9 cellular contexts compared by ENCODE assay signal in genomic region chr3:120092444-120092843, GRCh38.
A peak's percentile ranks its signal among the peaks of the same experiment; 100 is the strongest.
DNase-seq lines count a peak whose midpoint lies in the region; ATAC-seq, FAIRE-seq and TF ChIP-seq lines count a peak whose summit lies in the region.
"Had no signal": no experiment of that assay in that cellular context is flagged by ENCODE, and none has a peak within 500 bp of the region (broad histone marks: within the 10 kb centered on the region; RNA-seq: fewer than 3 reads in every experiment).

No MANE protein-coding gene starts in this region.

- TF ChIP-seq CTCF in D721Med (IDR thresholded peaks at IDR 0.05; ENCODE audit: insufficient read depth, missing control alignments) = no peak

- H3K27ac ChIP-seq in SK-N-MC = no peak overlapping the region

- no peaks in the 10 kb centered on the region for H3K36me3 ChIP-seq in SK-N-MC (ENCODE audit: insufficient read depth, low read length)

- H3K9ac ChIP-seq in SK-N-MC (ENCODE audit: insufficient read length) = peak overlapping the region; percentile 94

- H3K9me3 ChIP-seq in SK-N-MC (ENCODE audit: low read depth, low read length) (no peaks in the 10 kb centered on the region), iPS-18c (ENCODE audit: control insufficient read depth, insufficient read depth, low read length) (no peaks in the 10 kb centered on the region)

- H3K4me3 ChIP-seq in SK-N-MC (peak overlapping the region; percentile 92), iPS-18c (ENCODE audit: insufficient read depth, low read depth, low read length) (peak overlapping the region; percentile 92)

- no peak for DNase-seq in HEK293T (ENCODE audit: extremely low spot score)
- DNase-seq in SK-N-MC (ENCODE audit: low read depth, low spot score) = no peak
- peak; percentile 40 for DNase-seq in superior temporal gyrus (ENCODE audit: extremely low spot score)
- DNase-seq in activated CD4-positive, alpha-beta T cell treated with anti-CD3 and anti-CD28 coated beads for 48 hours = no peak
- DNase-seq in D721Med (ENCODE audit: insufficient read length, low spot score) = no peak
- DNase-seq: activated naive CD8-positive, alpha-beta T cell treated with anti-CD3 and anti-CD28 coated beads for 36 hours had no signal

- CTCF ChIA-PET in HEK293T (lab: Yijun Ruan, JAX) = interaction anchor here (0.6 kb wide), 1 partner anchor 54 kb away, joined by 3 read pairs; no protein-coding TSS in a partner anchor

- POLR2A ChIA-PET in HEK293T (lab: Yijun Ruan, JAX) = interaction anchor here (2.6 kb wide), 1 partner anchor 9 kb away, joined by 23 read pairs; no protein-coding TSS in a partner anchor

- no peak for FAIRE-seq in D721Med (lab: Jason Lieb, UNC)

- ATAC-seq in GM18867 (IDR thresholded peaks at IDR 0.05; ENCODE audit: unreplicated experiment) = no peak
- ATAC-seq: sciatic nerve had no signal

TF ChIP-seq in HEK293T, 16 proteins besides CTCF, POLR2A, EP300 and RAD21:
- no peak for TF ChIP-seq HDGF (IDR thresholded peaks at IDR 0.05; ENCODE audit: borderline replicate concordance)
- no peak for TF ChIP-seq TARDBP (IDR thresholded peaks at IDR 0.05)
- TF ChIP-seq ELF4 (IDR thresholded peaks at IDR 0.05) = no peak
- no peak for TF ChIP-seq FOXM1 (IDR thresholded peaks at IDR 0.05; ENCODE audit: borderline replicate concordance)
- peak; percentile 55 for TF ChIP-seq PKNOX1 (IDR thresholded peaks at IDR 0.05)
- no peak for TF ChIP-seq ARNT (IDR thresholded peaks at IDR 0.05)
- TF ChIP-seq CTBP1 (IDR thresholded peaks at IDR 0.05; ENCODE audit: borderline replicate concordance) = no peak
